ENCODE assay signal across 18 cellular contexts in the genomic region with DNA sequence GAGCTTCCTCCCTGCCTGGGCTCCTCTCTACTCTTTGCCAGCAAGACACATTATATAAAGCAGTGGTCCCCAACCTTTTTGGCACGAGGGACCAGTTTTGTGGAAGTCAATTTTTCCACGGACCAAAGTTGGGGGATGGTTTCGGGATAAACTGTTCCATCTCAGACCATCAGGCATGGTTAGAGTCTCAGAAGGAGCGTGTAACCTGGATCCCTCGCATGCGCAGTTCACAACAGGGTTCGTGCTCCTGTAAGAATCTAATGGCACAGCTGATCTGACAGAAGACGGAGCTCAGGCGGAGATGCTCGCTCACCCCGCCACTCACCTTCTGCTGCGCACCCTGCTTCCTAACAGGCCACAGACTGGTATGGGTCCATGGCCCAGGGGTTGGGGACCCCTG.
"Had no signal": no experiment of that assay in that cellular context is flagged by ENCODE, and none has a peak within 500 bp of the region (broad histone marks: within the 10 kb centered on the region; RNA-seq: fewer than 3 reads in every experiment).

No MANE protein-coding gene starts in this region.

- H3K4me3 ChIP-seq: MG63, PC-9 had no signal

- H3K9me3 ChIP-seq: MG63 had no signal

- H3K27ac ChIP-seq: PC-9 had no signal

- DNase-seq: activated CD4-positive, alpha-beta memory T cell treated with anti-CD3 and anti-CD28 coated beads for 36 hours; activated CD4-positive, alpha-beta T cell treated with anti-CD3 and anti-CD28 coated beads for 1 hour; activated CD4-positive, alpha-beta T cell treated with anti-CD3 and anti-CD28 coated beads, Interleukin-2, amount 10 ng/mL, durations not matched to agents 7 days and 5 days; activated CD8-positive, alpha-beta memory T cell treated with anti-CD3 and anti-CD28 coated beads for 24 hours; activated effector memory CD4-positive, alpha-beta T cell treated with anti-CD3 and anti-CD28 coated beads, Interleukin-2, amount 50 U/mL, for 16 hours; activated naive CD4-positive, alpha-beta T cell treated with Interleukin-2 at 50 U/mL for 16 hours; activated naive CD8-positive, alpha-beta T cell treated with anti-CD3 and anti-CD28 coated beads, Interleukin-2, amount 50 U/mL, for 24 hours; activated T-cell treated with anti-CD3 and anti-CD28 coated beads, Interleukin-2, amount 50 U/mL, for 4 hours; NCI-H1092 treated with DMSO at 0.1 percent for 48 hours; NCI-H1694; NCI-H2029; NCI-H2107; NCI-H748 treated with DMSO at 0.1 percent for 48 hours; PC-9; SHP77 treated with DMSO at 0.1 percent for 48 hours had no signal

- H3K4me2 ChIP-seq: PC-9 had no signal

- H2AFZ ChIP-seq: PC-9 had no signal

- H3K36me3 ChIP-seq: MG63 had no signal

- H3K27me3 ChIP-seq: MG63 had no signal

- ATAC-seq: activated naive CD4-positive, alpha-beta T cell treated with anti-CD3 and anti-CD28 coated beads, Interleukin-2, amount 50 U/mL, for 72 hours; activated naive CD8-positive, alpha-beta T cell treated with anti-CD3 and anti-CD28 coated beads, Interleukin-2, amount 50 U/mL, for 24 hours; activated T-cell treated with anti-CD3 and anti-CD28 coated beads, Interleukin-2, amount 50 U/mL, for 4 hours; WTC11 had no signal
